ENCODE assay signal across 24 cellular contexts in the genomic region with DNA sequence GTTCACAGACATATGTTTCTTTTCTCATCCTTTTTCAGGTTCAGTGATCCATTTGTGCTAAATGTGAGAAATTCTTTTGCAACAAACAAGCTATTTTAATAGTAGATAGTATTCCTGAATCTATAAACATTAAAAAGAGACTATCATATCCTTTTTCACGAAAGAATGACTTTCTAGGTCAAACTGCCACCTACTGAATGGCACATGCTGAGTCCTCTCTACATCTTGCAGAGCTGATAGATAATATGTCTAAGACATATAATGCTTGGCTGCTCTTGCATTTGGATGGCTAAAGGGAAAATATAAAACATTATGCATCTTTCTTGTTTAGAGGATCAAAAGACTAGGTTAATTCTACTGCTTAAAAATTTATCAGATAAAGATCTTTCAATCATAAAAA.
DNase-seq lines count a peak whose midpoint lies in the region; FAIRE-seq and TF ChIP-seq lines count a peak whose summit lies in the region.
"Had no signal": no experiment of that assay in that cellular context is flagged by ENCODE, and none has a peak within 500 bp of the region (broad histone marks: within the 10 kb centered on the region; RNA-seq: fewer than 3 reads in every experiment).

No MANE protein-coding gene starts in this region.

- H4K20me1 ChIP-seq in BLaER1 treated with 17β-estradiol and CSF1 and Interleukin-3, amounts not matched to agents 10 nM and 100 nM, result no peaks in the 10 kb centered on the region

- H3K4me2 ChIP-seq in BLaER1 treated with 17β-estradiol and CSF1 and Interleukin-3, amounts not matched to agents 10 nM and 100 nM, result peak overlapping the region in 6 of 11 experiments; percentile 2 to 51 (median 34); a peak in 10 of 22 replicates
- H3K4me2 ChIP-seq: A549, GM23338 had no signal

- H3K27ac ChIP-seq in BLaER1 treated with 17β-estradiol and CSF1 and Interleukin-3, amounts not matched to agents 10 nM and 100 nM, result no peak overlapping the region
- no peak overlapping the region for H3K27ac ChIP-seq in stomach
- H3K27ac ChIP-seq: A549, C4-2B had no signal

- peaks cover 0 to 47% (median 25%) of the 10 kb centered on the region in 10 experiments; a peak in 13 of 20 replicates for H3K4me1 ChIP-seq in BLaER1 treated with 17β-estradiol and CSF1 and Interleukin-3, amounts not matched to agents 10 nM and 100 nM
- H3K4me1 ChIP-seq in stomach, result no peaks in the 10 kb centered on the region
- H3K4me1 ChIP-seq: A549, BE2C, Caco-2 had no signal

- TF ChIP-seq EP300 in stomach (IDR thresholded peaks at IDR 0.05), result no peak

- H3K4me3 ChIP-seq in BLaER1 treated with 17β-estradiol and CSF1 and Interleukin-3, amounts not matched to agents 10 nM and 100 nM, result no peak overlapping the region
- H3K4me3 ChIP-seq in stomach, result no peak overlapping the region
- H3K4me3 ChIP-seq: A549, GM23338 had no signal

- intact Hi-C loops in stomach (cut with DNase I; ENCODE audit: low total_unique reads) (no loop called here), posterior cingulate gyrus (cut with DNase I) (no loop called here)

- FAIRE-seq in RCC 7860 (lab: Jason Lieb, UNC), result peak; percentile 38
- FAIRE-seq: A549, D721Med, GM12891, GM18507 had no signal

- no peak for DNase-seq in RCC 7860 (ENCODE audit: low spot score)
- peak; percentile 33 for DNase-seq in kidney tubule cell (ENCODE audit: low spot score)
- DNase-seq in NCI-H1930 (lab: John Stamatoyannopoulos, UW), result no peak
- no peak for DNase-seq in stomach
- DNase-seq in posterior cingulate gyrus, result no peak
- DNase-seq: 8988T; ACHN; AML-193; BE2C; Caco-2; CD4-positive, CD25-positive, alpha-beta regulatory T cell; CD8-positive, alpha-beta T cell; DMS 273 treated with DMSO at 0.1 percent for 48 hours; DMS79; EL; GF-D8; H9 had no signal

- no peaks in the 10 kb centered on the region for H3K36me3 ChIP-seq in BLaER1 treated with 17β-estradiol and CSF1 and Interleukin-3, amounts not matched to agents 10 nM and 100 nM
- no peaks in the 10 kb centered on the region for H3K36me3 ChIP-seq in stomach

- no peaks in the 10 kb centered on the region for H3K27me3 ChIP-seq in BLaER1 treated with 17β-estradiol and CSF1 and Interleukin-3, amounts not matched to agents 10 nM and 100 nM
- peaks cover 0 to 4% (median 0%) of the 10 kb centered on the region in 3 donors for H3K27me3 ChIP-seq in stomach
- H3K27me3 ChIP-seq: BE2C had no signal

- TF ChIP-seq POLR2A in stomach (IDR thresholded peaks at IDR 0.05), result no peak

- no peak for TF ChIP-seq CTCF in stomach (IDR thresholded peaks at IDR 0.05)

- 54 to 68% (median 60%) methylated on average over 1 of the region's 1 CpG for WGBS in stomach, 5 donors

- peaks cover 0 to 4% (median 0%) of the 10 kb centered on the region in 11 experiments; a peak in 2 of 22 replicates for H3K9me3 ChIP-seq in BLaER1 treated with 17β-estradiol and CSF1 and Interleukin-3, amounts not matched to agents 10 nM and 100 nM (replicated peaks in 1 of 11)
- no peaks in the 10 kb centered on the region for H3K9me3 ChIP-seq in stomach
- H3K9me3 ChIP-seq: A549, BE2C, Caco-2 had no signal

- no peak overlapping the region for H3K9ac ChIP-seq in BLaER1 treated with 17β-estradiol and CSF1 and Interleukin-3, amounts not matched to agents 10 nM and 100 nM
